Comparison of ENCODE assay signal across 20 cellular contexts in the genomic region with DNA sequence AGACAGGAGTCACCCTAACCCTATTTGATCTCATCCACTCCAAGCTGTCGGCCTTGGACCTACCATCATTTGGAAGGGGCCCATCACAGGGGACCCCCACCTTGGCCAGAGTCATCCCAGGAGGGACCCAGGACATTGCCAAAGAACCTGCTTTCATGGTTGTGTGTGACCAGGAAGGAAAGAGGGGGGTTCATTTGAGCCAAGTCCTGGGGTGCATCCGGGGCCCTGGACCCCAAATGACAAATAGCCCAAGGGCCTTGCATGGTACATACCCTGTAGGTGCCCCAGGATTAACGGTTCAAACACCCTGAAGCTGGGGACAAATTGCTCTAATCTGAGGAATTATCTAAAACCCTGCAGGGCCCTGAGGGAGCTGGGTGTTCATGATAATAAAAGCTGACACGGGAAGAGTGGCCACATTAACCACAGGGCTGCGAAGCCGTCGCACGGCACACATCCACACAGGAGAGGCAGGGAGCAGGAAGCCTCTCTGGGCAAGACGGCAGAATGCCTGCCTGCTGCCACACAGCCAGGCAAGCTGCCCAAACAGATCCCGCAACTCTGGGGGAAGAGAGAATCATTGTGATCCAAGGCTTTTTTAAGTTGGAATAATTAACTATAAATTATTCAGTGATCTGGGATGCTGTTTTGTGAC. TPM values are rescaled to one million over a fixed set of nuclear protein-coding genes. Genes with fewer than 3 reads are reported as not detected.
DNase-seq lines count a peak whose midpoint lies in the region; FAIRE-seq and TF ChIP-seq lines count a peak whose summit lies in the region.
"Had no signal": no experiment of that assay in that cellular context is flagged by ENCODE, and none has a peak within 500 bp of the region (broad histone marks: within the 10 kb centered on the region; RNA-seq: fewer than 3 reads in every experiment).

No MANE protein-coding gene starts in this region.

- no peak overlapping the region for H3K4me3 Mint-ChIP-seq in neural crest cell
- H3K4me3 Mint-ChIP-seq: B cell; CD8-positive, alpha-beta T cell had no signal

- H3K27me3 Mint-ChIP-seq in neural crest cell (ENCODE audit: low read depth), result peaks cover 45% of the 10 kb centered on the region

- peak overlapping the region; percentile 6 for H3K27ac Mint-ChIP-seq in neural crest cell (ENCODE audit: unreplicated experiment)
- H3K27ac Mint-ChIP-seq: B cell; CD8-positive, alpha-beta T cell had no signal

- H3K4me3 ChIP-seq in coronary artery, result no peak overlapping the region
- H3K4me3 ChIP-seq: GM12878 had no signal

- H3K27ac ChIP-seq in coronary artery, result no peak overlapping the region
- H3K27ac ChIP-seq: RWPE1 had no signal

- no peaks in the 10 kb centered on the region for H3K36me3 Mint-ChIP-seq in neural crest cell (ENCODE audit: low read depth)
- H3K36me3 Mint-ChIP-seq: CD8-positive, alpha-beta T cell had no signal

- FAIRE-seq in GM19239 (lab: Jason Lieb, UNC), result no peak
- FAIRE-seq: D721Med, GM12878 had no signal

- TF ChIP-seq CTCF in coronary artery (IDR thresholded peaks at IDR 0.05) (no peak), neural crest cell (conservative IDR thresholded peaks at IDR 0.05) (no peak)

- no peaks in the 10 kb centered on the region for H3K4me1 Mint-ChIP-seq in neural crest cell
- H3K4me1 Mint-ChIP-seq: B cell had no signal

- DNase-seq in CMK (ENCODE audit: low read depth) (peak; percentile 61), OCI-M1 (lab: John Stamatoyannopoulos, UW) (peak; percentile 81), coronary artery (ENCODE audit: low spot score) (peak; percentile 63), neural crest cell (ENCODE audit: low read depth, low spot score) (no peak), GM19239 (ENCODE audit: insufficient read length, low spot score) (no peak), islet precursor cell (no peak), CD1c-positive myeloid dendritic cell (ENCODE audit: extremely low spot score) (no peak)
- DNase-seq in NK-92 treated with Interleukin-12 subunit alpha and Interleukin-12 subunit beta, amount 100 ng/mL, for 24 hours (lab: John Stamatoyannopoulos, UW), result no peak
- DNase-seq: CD8-positive, alpha-beta T cell; GDM1; Karpas-422; MM.1S; NCI-H1092 treated with DMSO at 0.1 percent for 48 hours; NCI-H2107; NCI-H345; NCI-H526 treated with DMSO at 0.1 percent for 48 hours had no signal

- peaks cover 11% of the 10 kb centered on the region for H3K9me3 Mint-ChIP-seq in neural crest cell

RNA-seq across cellular contexts. Expression of a gene that starts 28.2 kb away (rescaled TPM):
- total RNA-seq in neural crest cell, result 0.32 and 0.35 TPM in 2 replicates
- total RNA-seq: B cell; CD8-positive, alpha-beta T cell had no signal

Comparison
In these comparisons a context has a peak if more than half of its experiments do, and no peak if none do; other contexts are left out.
1. DNase-seq: peak in CMK (single experiment), OCI-M1 (single experiment) and coronary artery (single experiment); none in neural crest cell (single experiment), NK-92 treated with Interleukin-12 subunit alpha and Interleukin-12 subunit beta, amount 100 ng/mL, for 24 hours (single experiment), GM19239 (single experiment), islet precursor cell (single experiment) and CD1c-positive myeloid dendritic cell (single experiment).